2 cellular contexts compared by ENCODE assay signal in genomic region chr2:173590278-173590811, GRCh38.
TF ChIP-seq lines count a peak whose summit lies in the region.

No MANE protein-coding gene starts in this region.

TF ChIP-seq in Ishikawa, 13 proteins besides CTCF, POLR2A, EP300 and RAD21 (continued from another document):
- peak; percentile 60 for TF ChIP-seq TCF12 (IDR thresholded peaks at IDR 0.05; ENCODE audit: low read depth)

TF ChIP-seq in SK-N-SH, 30 proteins besides CTCF, POLR2A, EP300 and RAD21 (continued from another document):
- TF ChIP-seq ZBTB33 (IDR thresholded peaks at IDR 0.05; ENCODE audit: borderline replicate concordance, low read depth) (no peak), ELF1 (IDR thresholded peaks at IDR 0.05) (no peak; the same call in 1 of the 2 replicates), GATA2 (CRISPR knock-in tag; IDR thresholded peaks at IDR 0.05) (no peak), SIN3A (IDR thresholded peaks at IDR 0.05; ENCODE audit: borderline replicate concordance, low read depth, low read length) (peak; percentile 48; the same call in 1 of the 2 replicates), RXRA (IDR thresholded peaks at IDR 0.05; ENCODE audit: borderline replicate concordance, low read depth) (peak; percentile 81; the same call in 1 of the 2 replicates), RCOR1 (IDR thresholded peaks at IDR 0.05; ENCODE audit: low read length) (no peak), NRF1 (IDR thresholded peaks at IDR 0.05; ENCODE audit: low read depth, low read length) (no peak), MXI1 (IDR thresholded peaks at IDR 0.05; ENCODE audit: low read depth, low read length) (no peak), MEF2A (IDR thresholded peaks at IDR 0.05; ENCODE audit: borderline replicate concordance, low read depth) (no peak), TCF12 (IDR thresholded peaks at IDR 0.05) (peak; percentile 98), GABPA (IDR thresholded peaks at IDR 0.05; ENCODE audit: low read depth) (peak; percentile 21; the same call in 1 of the 2 replicates), CHD2 (IDR thresholded peaks at IDR 0.05; ENCODE audit: low read length, partially characterized antibody) (no peak), REST (IDR thresholded peaks at IDR 0.05; ENCODE audit: low read depth, low read length) (0 out of 2 replicates have a peak, but pooled peaks have one; percentile 29), MAX (IDR thresholded peaks at IDR 0.05; ENCODE audit: low read depth) (peak; percentile 44; the same call in 1 of the 2 replicates), USF2 (IDR thresholded peaks at IDR 0.05; ENCODE audit: borderline replicate concordance, low read depth, low read length) (no peak), RFX5 (IDR thresholded peaks at IDR 0.05; ENCODE audit: low read length) (no peak)
